ENCODE assay signal across 31 cellular contexts in genomic region chr12:78430501-78430900, GRCh38.
"Had no signal": no experiment of that assay in that cellular context is flagged by ENCODE, and none has a peak within 500 bp of the region (broad histone marks: within the 10 kb centered on the region; RNA-seq: fewer than 3 reads in every experiment).

No MANE protein-coding gene starts in this region.

- ATAC-seq: activated CD4-positive, alpha-beta T cell treated with anti-CD3 and anti-CD28 coated beads for 36 hours; activated T-helper 17 cell treated with anti-CD3 and anti-CD28 coated beads, Interleukin-2, amount 50 U/mL, for 72 hours; foreskin keratinocyte; gastrocnemius medialis had no signal

- H3K9me3 ChIP-seq: esophagus muscularis mucosa, gastrocnemius medialis had no signal

- H3K27ac ChIP-seq: brain microvascular endothelial cell, coronary artery, dorsolateral prefrontal cortex, esophagus muscularis mucosa, foreskin keratinocyte, gastrocnemius medialis had no signal

- DNase-seq: activated CD4-positive, alpha-beta memory T cell treated with anti-CD3 and anti-CD28 coated beads for 36 hours; activated CD4-positive, alpha-beta T cell treated with anti-CD3 and anti-CD28 coated beads for 36 hours; activated CD4-positive, alpha-beta T cell treated with anti-CD3 and anti-CD28 coated beads, Interleukin-2, amount 10 ng/mL, durations not matched to agents 24 days and 14 days; activated CD4-positive, CD25-positive, alpha-beta regulatory T cell; activated CD4-positive, CD25-positive, alpha-beta regulatory T cell treated with anti-CD3 and anti-CD28 coated beads, Interleukin-2, amount 50 U/mL, for 72 hours; activated CD8-positive, alpha-beta memory T cell treated with anti-CD3 and anti-CD28 coated beads, Interleukin-2, amount 50 U/mL, for 48 hours; activated effector memory CD4-positive, alpha-beta T cell treated with Interleukin-2 at 50 U/mL for 16 hours; activated gamma-delta T cell treated with Interleukin-2 at 50 U/mL for 16 hours; activated naive CD4-positive, alpha-beta T cell treated with anti-CD3 and anti-CD28 coated beads, Interleukin-2, amount 50 U/mL, for 16 hours; activated naive CD4-positive, alpha-beta T cell treated with Interleukin-2 at 50 U/mL for 16 hours; activated T-cell treated with anti-CD3 and anti-CD28 coated beads for 4 hours; activated T-cell treated with anti-CD3 and anti-CD28 coated beads, Interleukin-2, amount 50 U/mL, for 24 hours; amniotic stem cell; anterior cingulate cortex; brain microvascular endothelial cell; dorsolateral prefrontal cortex; effector memory CD4-positive, alpha-beta T cell; endodermal cell; erythroblast; foreskin keratinocyte; gastrocnemius medialis; glutamatergic neuron; T-helper 2 cell had no signal

- H3K4me1 ChIP-seq: foreskin keratinocyte, gastrocnemius medialis had no signal

- H3K27me3 Mint-ChIP-seq: activated CD4-positive, alpha-beta memory T cell treated with anti-CD3 and anti-CD28 coated beads for 36 hours; activated CD4-positive, alpha-beta T cell treated with anti-CD3 and anti-CD28 coated beads for 36 hours; activated CD4-positive, alpha-beta T cell treated with anti-CD3 and anti-CD28 coated beads, Interleukin-2, amount 10 ng/mL, durations not matched to agents 24 days and 14 days; activated naive CD8-positive, alpha-beta T cell; activated T-cell treated with anti-CD3 and anti-CD28 coated beads, Interleukin-2, amount 50 U/mL, for 24 hours; activated T-helper 17 cell treated with anti-CD3 and anti-CD28 coated beads, Interleukin-2, amount 50 U/mL, for 72 hours; central memory CD8-positive, alpha-beta T cell; dendritic cell treated with granulocyte-macrophage colony-stimulating factor and Interleukin-4, amounts not matched to agents 40 ng/mL and 50 ng/mL, for 4 days had no signal

- H3K36me3 Mint-ChIP-seq: activated CD4-positive, alpha-beta memory T cell treated with anti-CD3 and anti-CD28 coated beads for 36 hours; activated naive CD8-positive, alpha-beta T cell had no signal

- H3K27ac Mint-ChIP-seq: activated CD4-positive, alpha-beta memory T cell treated with anti-CD3 and anti-CD28 coated beads for 36 hours; activated CD4-positive, alpha-beta T cell treated with anti-CD3 and anti-CD28 coated beads for 36 hours; activated CD4-positive, alpha-beta T cell treated with anti-CD3 and anti-CD28 coated beads, Interleukin-2, amount 10 ng/mL, durations not matched to agents 24 days and 14 days; activated naive CD8-positive, alpha-beta T cell; activated T-cell treated with anti-CD3 and anti-CD28 coated beads, Interleukin-2, amount 50 U/mL, for 24 hours; activated T-helper 17 cell treated with anti-CD3 and anti-CD28 coated beads, Interleukin-2, amount 50 U/mL, for 72 hours; dendritic cell treated with granulocyte-macrophage colony-stimulating factor and Interleukin-4, amounts not matched to agents 40 ng/mL and 50 ng/mL, for 4 days; endodermal cell had no signal

- H3K4me3 Mint-ChIP-seq: activated CD4-positive, alpha-beta memory T cell treated with anti-CD3 and anti-CD28 coated beads for 36 hours; activated CD4-positive, alpha-beta T cell treated with anti-CD3 and anti-CD28 coated beads for 36 hours; activated CD4-positive, alpha-beta T cell treated with anti-CD3 and anti-CD28 coated beads, Interleukin-2, amount 10 ng/mL, durations not matched to agents 24 days and 14 days; activated naive CD8-positive, alpha-beta T cell; activated T-cell treated with anti-CD3 and anti-CD28 coated beads, Interleukin-2, amount 50 U/mL, for 24 hours; activated T-helper 17 cell treated with anti-CD3 and anti-CD28 coated beads, Interleukin-2, amount 50 U/mL, for 72 hours; central memory CD8-positive, alpha-beta T cell; dendritic cell treated with granulocyte-macrophage colony-stimulating factor and Interleukin-4, amounts not matched to agents 40 ng/mL and 50 ng/mL, for 4 days; endodermal cell had no signal

- H3K4me1 Mint-ChIP-seq: activated CD4-positive, alpha-beta T cell treated with anti-CD3 and anti-CD28 coated beads for 36 hours; activated CD4-positive, alpha-beta T cell treated with anti-CD3 and anti-CD28 coated beads, Interleukin-2, amount 10 ng/mL, durations not matched to agents 24 days and 14 days; activated T-helper 17 cell treated with anti-CD3 and anti-CD28 coated beads, Interleukin-2, amount 50 U/mL, for 72 hours; central memory CD8-positive, alpha-beta T cell had no signal

- H3K9me3 Mint-ChIP-seq: activated CD4-positive, alpha-beta T cell treated with anti-CD3 and anti-CD28 coated beads, Interleukin-2, amount 10 ng/mL, durations not matched to agents 24 days and 14 days had no signal

- FAIRE-seq: astrocyte, bronchial epithelial cell had no signal

- H3K27me3 ChIP-seq: brain microvascular endothelial cell, dorsolateral prefrontal cortex, esophagus muscularis mucosa, foreskin keratinocyte, gastrocnemius medialis had no signal

- H3K36me3 ChIP-seq: brain microvascular endothelial cell, esophagus muscularis mucosa, gastrocnemius medialis had no signal

- H3K4me3 ChIP-seq: coronary artery, dorsolateral prefrontal cortex, esophagus muscularis mucosa, gastrocnemius medialis had no signal
